In genomic region chr3:159236306-159236705, GRCh38 we compare ENCODE assay signal across 24 cellular contexts.
DNase-seq lines count a peak whose midpoint lies in the region; ATAC-seq and TF ChIP-seq lines count a peak whose summit lies in the region.
"Had no signal": no experiment of that assay in that cellular context is flagged by ENCODE, and none has a peak within 500 bp of the region (broad histone marks: within the 10 kb centered on the region; RNA-seq: fewer than 3 reads in every experiment).

No MANE protein-coding gene starts in this region.

- no peaks in the 10 kb centered on the region for H3K36me3 ChIP-seq in SK-N-SH (replicated peaks in 1 of 2; ENCODE audit: control insufficient read depth in 1 of 2, insufficient read depth in 2 of 2, low read length in 1 of 2)
- H3K36me3 ChIP-seq: stomach had no signal

- POLR2A ChIA-PET in SK-N-SH (lab: Yijun Ruan, JAX), result no interaction called here

- CTCF ChIA-PET in SK-N-SH (lab: Yijun Ruan, JAX), result interaction anchor here (1.7 to 2.0 kb wide), 2 partner anchors 24 to 390 kb away, joined by 5 to 7 read pairs; no protein-coding TSS in a partner anchor

- H3K9me3 ChIP-seq in SK-N-SH, result no peaks in the 10 kb centered on the region
- H3K9me3 ChIP-seq: body of pancreas, stomach had no signal

- WGBS in SK-N-SH (ENCODE audit: low lambda C conversion rate), result 50% methylated on average over 1 of the region's 1 CpG

- H3K27me3 ChIP-seq in SK-N-SH (ENCODE audit: insufficient read depth), result no peaks in the 10 kb centered on the region
- H3K27me3 ChIP-seq: body of pancreas, stomach had no signal

- DNase-seq in SK-N-SH, result peak; percentile 10
- peak; percentile 48 to 79 for DNase-seq in SHP77 (lab: John Stamatoyannopoulos, UW)
- peak; percentile 31 for DNase-seq in fibroblast of pulmonary artery (ENCODE audit: low read depth)
- no peak for DNase-seq in T1000 (lab: John Stamatoyannopoulos, UW)
- DNase-seq in activated effector memory CD4-positive, alpha-beta T cell treated with anti-CD3 and anti-CD28 coated beads, Interleukin-2, amount 50 U/mL, for 16 hours, result no peak
- DNase-seq: activated CD8-positive, alpha-beta T cell treated with anti-CD3 and anti-CD28 coated beads for 36 hours; activated naive CD4-positive, alpha-beta T cell treated with anti-CD3 and anti-CD28 coated beads, Interleukin-2, amount 10 ng/mL, durations not matched to agents 7 days and 5 days; activated T-cell treated with anti-CD3 and anti-CD28 coated beads, Interleukin-2, amount 50 U/mL, for 24 hours; body of pancreas; GDM1; H7; left cardiac atrium; NCI-H1694; NCI-H510A; SIG-M5; stimulated activated CD4-positive, alpha-beta T cell treated with anti-CD3 and anti-CD28 coated beads, Interleukin-2, amount 100 ng/mL, for 48 hours; stomach had no signal

- H3K4me2 ChIP-seq in SK-N-SH, result no peak overlapping the region

- H2AFZ ChIP-seq in SK-N-SH (ENCODE audit: low read depth), result no peak overlapping the region

- H3K9me2 ChIP-seq in SK-N-SH, result no peaks in the 10 kb centered on the region

- H3K4me3 ChIP-seq in SK-N-SH (ENCODE audit: low read depth in 2 of 2, low read length in 1 of 2) (no peak overlapping the region), fibroblast of pulmonary artery (replicated peaks; ENCODE audit: low read depth, low read length) (no peak overlapping the region)
- H3K4me3 ChIP-seq: body of pancreas, coronary artery, stomach had no signal

- peak overlapping the region in 1 of 2 experiments; percentile 53; a peak in 2 of 4 replicates for H3K27ac ChIP-seq in SK-N-SH (ENCODE audit: low read depth in 2 of 2, low read length in 1 of 2)
- H3K27ac ChIP-seq: body of pancreas, C4-2B, coronary artery, stomach had no signal

- TF ChIP-seq CTCF in SK-N-SH (IDR thresholded peaks at IDR 0.05) (no peak), fibroblast of pulmonary artery (IDR thresholded peaks at IDR 0.05; ENCODE audit: low read length, missing control alignments) (no peak)

- H4K20me1 ChIP-seq in SK-N-SH (ENCODE audit: insufficient read depth), result no peaks in the 10 kb centered on the region

- ATAC-seq in SK-N-SH treated with all-trans-retinoic acid at 6 μM for 48 hours (no peak), HG02759 (IDR thresholded peaks at IDR 0.05; ENCODE audit: unreplicated experiment) (no peak), GM21390 (IDR thresholded peaks at IDR 0.05; ENCODE audit: unreplicated experiment) (no peak)
- ATAC-seq: activated CD8-positive, alpha-beta T cell treated with anti-CD3 and anti-CD28 coated beads for 36 hours; body of pancreas; HepG2; left cardiac atrium; WTC11 had no signal

- no peak for TF ChIP-seq EP300 in SK-N-SH (IDR thresholded peaks at IDR 0.05; ENCODE audit: borderline replicate concordance in 1 of 2, low read depth in 1 of 2, low read length in 1 of 2)

- no peaks in the 10 kb centered on the region for H3K79me2 ChIP-seq in SK-N-SH (ENCODE audit: insufficient read depth)

- peaks cover 6% of the 10 kb centered on the region for H3F3A ChIP-seq in SK-N-SH (replicated peaks; ENCODE audit: insufficient read depth)

- H3K4me1 ChIP-seq in SK-N-SH (ENCODE audit: control insufficient read depth in 1 of 2, insufficient read depth in 2 of 2, low read depth in 1 of 2, low read length in 1 of 2), result peaks cover 15 to 32% of the 10 kb centered on the region in 2 experiments; a peak in 3 of 4 replicates
- H3K4me1 ChIP-seq: body of pancreas had no signal

- no peak overlapping the region for H3K9ac ChIP-seq in SK-N-SH

- TF ChIP-seq RAD21 in SK-N-SH (IDR thresholded peaks at IDR 0.05; ENCODE audit: low read length), result no peak

TF ChIP-seq in SK-N-SH, 30 proteins besides CTCF, POLR2A, EP300 and RAD21:
- peak; percentile 39 for TF ChIP-seq GATA2 (CRISPR knock-in tag; IDR thresholded peaks at IDR 0.05)
- 0 out of 2 replicates have a peak, but pooled peaks have one; percentile 27 for TF ChIP-seq TCF12 (IDR thresholded peaks at IDR 0.05)
- no peak for TF ChIP-seq ELF1 (IDR thresholded peaks at IDR 0.05)
- TF ChIP-seq TAF1 (IDR thresholded peaks at IDR 0.05; ENCODE audit: borderline replicate concordance, low read depth, low read length), result no peak
- no peak for TF ChIP-seq SMC3 (IDR thresholded peaks at IDR 0.05; ENCODE audit: low read depth, low read length)

TF ChIP-seq in SK-N-SH treated with all-trans-retinoic acid at 6 μM for 48 hours, 23 proteins besides CTCF, POLR2A, EP300 and RAD21 (continues in another document):
- no peak for TF ChIP-seq PATZ1 (CRISPR knock-in tag; IDR thresholded peaks at IDR 0.05; ENCODE audit: borderline replicate concordance)
- TF ChIP-seq ZFP30 (CRISPR knock-in tag; IDR thresholded peaks at IDR 0.05), result no peak
- no peak for TF ChIP-seq ZNF8 (CRISPR knock-in tag; IDR thresholded peaks at IDR 0.05)
- no peak for TF ChIP-seq CSDC2 (CRISPR knock-in tag; IDR thresholded peaks at IDR 0.05)
- TF ChIP-seq ESRRG (CRISPR knock-in tag; IDR thresholded peaks at IDR 0.05), result no peak
- no peak for TF ChIP-seq BACH2 (CRISPR knock-in tag; IDR thresholded peaks at IDR 0.05; ENCODE audit: borderline replicate concordance)
- no peak for TF ChIP-seq TCF4 (CRISPR knock-in tag; IDR thresholded peaks at IDR 0.05; ENCODE audit: borderline replicate concordance)
- TF ChIP-seq TSHZ2 (CRISPR knock-in tag; IDR thresholded peaks at IDR 0.05), result no peak
- no peak for TF ChIP-seq SNAI2 (CRISPR knock-in tag; IDR thresholded peaks at IDR 0.05)
- TF ChIP-seq GLIS3 (CRISPR knock-in tag; IDR thresholded peaks at IDR 0.05), result no peak
- TF ChIP-seq CSRNP3 (CRISPR knock-in tag; IDR thresholded peaks at IDR 0.05), result no peak
- no peak for TF ChIP-seq POU6F1 (CRISPR knock-in tag; IDR thresholded peaks at IDR 0.05; ENCODE audit: borderline replicate concordance, low read depth)
- TF ChIP-seq RARB (CRISPR knock-in tag; IDR thresholded peaks at IDR 0.05), result no peak
- TF ChIP-seq ZNF70 (CRISPR knock-in tag; IDR thresholded peaks at IDR 0.05), result no peak
- no peak for TF ChIP-seq ZC3H10 (CRISPR knock-in tag; IDR thresholded peaks at IDR 0.05)

Comparison
In these comparisons a context has a peak if more than half of its experiments do, and no peak if none do; other contexts are left out.
1. DNase-seq: peak in SK-N-SH (single experiment), SHP77 (2 of 2) and fibroblast of pulmonary artery (single experiment); none in T1000 (single experiment) and activated effector memory CD4-positive, alpha-beta T cell treated with anti-CD3 and anti-CD28 coated beads, Interleukin-2, amount 50 U/mL, for 16 hours (single experiment).